Comparison of ENCODE assay signal across 8 cellular contexts in the genomic region with DNA sequence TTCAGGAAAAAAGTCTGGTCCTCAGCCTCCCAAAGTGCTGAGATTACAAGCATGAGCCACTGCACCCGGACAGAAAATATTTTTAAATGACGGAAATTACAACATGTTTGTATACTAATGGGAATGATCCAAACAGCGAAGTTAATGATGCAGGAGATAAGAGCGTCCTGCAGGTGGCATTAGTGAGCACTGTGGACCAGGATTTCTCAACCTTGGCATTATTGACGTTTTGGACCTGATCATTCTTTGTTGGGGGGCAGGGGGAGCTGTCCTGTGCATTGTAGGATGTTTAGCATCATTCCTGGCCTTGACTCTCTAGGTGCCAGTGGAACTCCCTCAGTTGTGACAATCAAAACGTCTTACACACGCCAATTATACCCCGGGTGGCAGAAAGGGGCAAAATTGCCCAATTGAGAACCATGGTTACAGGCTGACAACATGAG. TPM values are rescaled to one million over a fixed set of nuclear protein-coding genes. Genes with fewer than 3 reads are reported as not detected.
DNase-seq lines count a peak whose midpoint lies in the region; TF ChIP-seq lines count a peak whose summit lies in the region.

No MANE protein-coding gene starts in this region.

- TF ChIP-seq CTCF in KMS-11 (conservative IDR thresholded peaks at IDR 0.05; ENCODE audit: low read depth, low read length), result peak; percentile 73
- TF ChIP-seq CTCF in fibroblast of the aortic adventitia (IDR thresholded peaks at IDR 0.05; ENCODE audit: insufficient read depth, low read length), result peak; percentile 73
- peak; percentile 31 for TF ChIP-seq CTCF in neutrophil (IDR thresholded peaks at IDR 0.05)

- DNase-seq in NCI-H2196 (lab: John Stamatoyannopoulos, UW; ENCODE audit: unreplicated experiment) (peak; percentile 20), NCI-H2196 treated with DMSO at 0.1 percent for 48 hours (lab: John Stamatoyannopoulos, UW; ENCODE audit: unreplicated experiment) (no peak), fibroblast of the aortic adventitia (ENCODE audit: low read depth) (peak; percentile 38), NCI-H1930 (lab: John Stamatoyannopoulos, UW) (no peak), posterior vena cava (ENCODE audit: low spot score) (no peak)
- peak; percentile 25 for DNase-seq in activated CD4-positive, alpha-beta T cell treated with anti-CD3 and anti-CD28 coated beads, Interleukin-2, amount 50 U/mL, for 1 hour

- no peaks in the 10 kb centered on the region for H3K4me1 ChIP-seq in KMS-11 (ENCODE audit: low read depth, poor library complexity, severe bottlenecking)
- no peaks in the 10 kb centered on the region for H3K4me1 ChIP-seq in neutrophil (ENCODE audit: control insufficient read depth in 1 of 2, insufficient read depth in 1 of 2, low read depth in 1 of 2, low read length in 1 of 2)

- no peak overlapping the region for H3K4me2 ChIP-seq in KMS-11

- H3K9ac ChIP-seq in KMS-11, result no peak overlapping the region

- no peaks in the 10 kb centered on the region for H4K20me1 ChIP-seq in KMS-11 (ENCODE audit: insufficient read depth)

- intact Hi-C loops in posterior vena cava (cut with DNase I), result no loop called here

- no peak overlapping the region for H2AFZ ChIP-seq in KMS-11 (ENCODE audit: low read depth)

- no peaks in the 10 kb centered on the region for H3K79me2 ChIP-seq in KMS-11 (ENCODE audit: insufficient read depth, low read depth)

- H3K4me3 ChIP-seq in KMS-11 (IDR thresholded peaks at IDR 0.05; ENCODE audit: insufficient read depth, low read depth, low read length) (no peak overlapping the region), fibroblast of the aortic adventitia (ENCODE audit: low read depth, low read length) (no peak overlapping the region), neutrophil (ENCODE audit: low read depth in 1 of 2, low read length in 1 of 2) (no peak overlapping the region)

- no peaks in the 10 kb centered on the region for H3K9me3 ChIP-seq in neutrophil

- H3K36me3 ChIP-seq in KMS-11 (ENCODE audit: insufficient read depth), result no peaks in the 10 kb centered on the region; the same call in 1 of the 2 replicates
- H3K36me3 ChIP-seq in neutrophil, result peaks cover 70% of the 10 kb centered on the region

- no peak overlapping the region for H3K27ac ChIP-seq in KMS-11
- no peak overlapping the region for H3K27ac ChIP-seq in neutrophil

- H3K27me3 ChIP-seq in KMS-11 (ENCODE audit: insufficient read depth, low read depth) (no peaks in the 10 kb centered on the region), neutrophil (no peaks in the 10 kb centered on the region)

RNA-seq across cellular contexts. Expression of gene SCFD1, which starts 34.1 kb away (rescaled TPM):
- total RNA-seq in fibroblast of the aortic adventitia (ENCODE audit: low replicate concordance) (103 and 125 TPM in 2 replicates), posterior vena cava (10 to 100 TPM; 73.8 to 82.9 TPM)

Comparison
In these comparisons a context has a peak if more than half of its experiments do, and no peak if none do; other contexts are left out.
1. DNase-seq: peak in NCI-H2196 (single experiment), activated CD4-positive, alpha-beta T cell treated with anti-CD3 and anti-CD28 coated beads, Interleukin-2, amount 50 U/mL, for 1 hour (single experiment) and fibroblast of the aortic adventitia (single experiment); none in NCI-H2196 treated with DMSO at 0.1 percent for 48 hours (single experiment), NCI-H1930 (0 of 2) and posterior vena cava (single experiment).
2. Peak in every context shown above with its lines, with median percentiles within 50 percentile points of each other: CTCF ChIP-seq.